12 cellular contexts compared by ENCODE assay signal in the genomic region with DNA sequence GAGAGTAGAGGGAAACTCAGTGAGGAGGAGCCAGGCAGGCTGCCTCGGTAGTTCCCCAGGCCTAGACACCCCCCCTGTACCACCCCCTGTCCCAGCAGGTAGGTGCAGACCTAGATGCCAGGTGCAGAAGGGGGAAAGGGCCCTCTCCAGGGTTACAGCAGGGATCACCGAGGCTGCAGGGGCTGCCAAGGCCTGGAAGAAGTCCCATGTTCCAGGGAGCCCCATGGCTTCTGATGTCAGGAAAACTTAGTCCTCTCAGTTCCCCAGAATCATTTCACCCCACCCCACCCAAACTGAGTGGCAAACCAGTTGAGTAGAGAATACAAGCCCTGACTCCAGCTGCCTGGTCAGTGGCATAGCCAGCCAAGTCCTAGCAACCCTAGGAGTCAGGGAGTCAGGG. TPM values are rescaled to one million over a fixed set of nuclear protein-coding genes. Genes with fewer than 3 reads are reported as not detected.
DNase-seq lines count a peak whose midpoint lies in the region; TF ChIP-seq lines count a peak whose summit lies in the region.
"Had no signal": no experiment of that assay in that cellular context is flagged by ENCODE, and none has a peak within 500 bp of the region (broad histone marks: within the 10 kb centered on the region; RNA-seq: fewer than 3 reads in every experiment).

No MANE protein-coding gene starts in this region.

- peaks cover 6% of the 10 kb centered on the region for H3K27me3 Mint-ChIP-seq in activated CD4-positive, alpha-beta T cell treated with anti-CD3 and anti-CD28 coated beads, Interleukin-2, amount 10 ng/mL, durations not matched to agents 24 days and 14 days
- H3K27me3 Mint-ChIP-seq in chondrocyte (ENCODE audit: low read depth) (no peaks in the 10 kb centered on the region), neural crest cell (ENCODE audit: low read depth) (peaks cover 4% of the 10 kb centered on the region)

- H3K27ac Mint-ChIP-seq in activated CD4-positive, alpha-beta T cell treated with anti-CD3 and anti-CD28 coated beads, Interleukin-2, amount 10 ng/mL, durations not matched to agents 24 days and 14 days, result peak overlapping the region; percentile 32
- H3K27ac Mint-ChIP-seq in chondrocyte (ENCODE audit: unreplicated experiment), result peak overlapping the region; percentile 94
- peak overlapping the region; percentile 97 for H3K27ac Mint-ChIP-seq in neural crest cell (ENCODE audit: unreplicated experiment)

- no peak for DNase-seq in activated CD4-positive, alpha-beta T cell treated with anti-CD3 and anti-CD28 coated beads, Interleukin-2, amount 10 ng/mL, durations not matched to agents 24 days and 14 days
- DNase-seq in activated CD4-positive, alpha-beta T cell treated with anti-CD3 and anti-CD28 coated beads for 1 hour, result no peak
- DNase-seq in chondrocyte (ENCODE audit: low spot score) (no peak), neural crest cell (ENCODE audit: low read depth, low spot score) (no peak), tibial artery (no peak), middle frontal gyrus (ENCODE audit: extremely low spot score, low spot score) (no peak), NCI-H187 treated with DMSO at 0.1 percent for 48 hours (lab: John Stamatoyannopoulos, UW) (no peak), DMS79 (lab: John Stamatoyannopoulos, UW) (no peak)
- DNase-seq: kidney glomerular epithelial cell, small intestine, SW 1271 had no signal

- peak overlapping the region; percentile 97 to 100 for H3K27ac ChIP-seq in tibial artery

- peak overlapping the region; percentile 24 for H3K4me3 Mint-ChIP-seq in activated CD4-positive, alpha-beta T cell treated with anti-CD3 and anti-CD28 coated beads, Interleukin-2, amount 10 ng/mL, durations not matched to agents 24 days and 14 days
- H3K4me3 Mint-ChIP-seq in chondrocyte (ENCODE audit: unreplicated experiment) (peak overlapping the region; percentile 71), neural crest cell (peak overlapping the region; percentile 49)

- H3K4me3 ChIP-seq in tibial artery, result no peak overlapping the region

- H3K4me1 Mint-ChIP-seq in activated CD4-positive, alpha-beta T cell treated with anti-CD3 and anti-CD28 coated beads, Interleukin-2, amount 10 ng/mL, durations not matched to agents 24 days and 14 days, result peaks cover 5% of the 10 kb centered on the region
- H3K4me1 Mint-ChIP-seq in chondrocyte (ENCODE audit: low read depth), result peaks cover 64% of the 10 kb centered on the region
- H3K4me1 Mint-ChIP-seq in neural crest cell, result peaks cover 69% of the 10 kb centered on the region

- no peaks in the 10 kb centered on the region for H3K9me3 ChIP-seq in tibial artery

- TF ChIP-seq CTCF in chondrocyte (IDR thresholded peaks at IDR 0.05) (no peak), neural crest cell (conservative IDR thresholded peaks at IDR 0.05) (no peak), tibial artery (IDR thresholded peaks at IDR 0.05) (no peak)

- no peaks in the 10 kb centered on the region for H3K27me3 ChIP-seq in tibial artery

- peaks cover 18 to 23% (median 22%) of the 10 kb centered on the region in 3 donors for H3K36me3 ChIP-seq in tibial artery

- intact Hi-C loops in activated CD4-positive, alpha-beta T cell treated with anti-CD3 and anti-CD28 coated beads, Interleukin-2, amount 10 ng/mL, durations not matched to agents 24 days and 14 days (cut with micrococcal nuclease), result no loop called here
- intact Hi-C loops in tibial artery (cut with DNase I; ENCODE audit: low total_unique reads), result no loop called here

- no peaks in the 10 kb centered on the region for H3K9me3 Mint-ChIP-seq in activated CD4-positive, alpha-beta T cell treated with anti-CD3 and anti-CD28 coated beads, Interleukin-2, amount 10 ng/mL, durations not matched to agents 24 days and 14 days
- H3K9me3 Mint-ChIP-seq in chondrocyte (ENCODE audit: low read depth) (no peaks in the 10 kb centered on the region), neural crest cell (no peaks in the 10 kb centered on the region)

- H3K4me1 ChIP-seq in tibial artery, result peaks cover 8 to 63% (median 52%) of the 10 kb centered on the region in 4 donors

- H3K36me3 Mint-ChIP-seq in activated CD4-positive, alpha-beta T cell treated with anti-CD3 and anti-CD28 coated beads, Interleukin-2, amount 10 ng/mL, durations not matched to agents 24 days and 14 days (ENCODE audit: low read depth), result peaks cover 18% of the 10 kb centered on the region
- H3K36me3 Mint-ChIP-seq in chondrocyte (ENCODE audit: low read depth), result peaks cover 10% of the 10 kb centered on the region
- H3K36me3 Mint-ChIP-seq in neural crest cell (ENCODE audit: low read depth), result peaks cover 5% of the 10 kb centered on the region

RNA-seq across cellular contexts. Expression of a gene that starts 7.4 kb away (rescaled TPM):
- 0.45 and 0.82 TPM in 2 replicates for total RNA-seq in activated CD4-positive, alpha-beta T cell treated with anti-CD3 and anti-CD28 coated beads, Interleukin-2, amount 10 ng/mL, durations not matched to agents 24 days and 14 days
- total RNA-seq in chondrocyte (9.6 to 16.4 TPM (median 14.9 TPM) in 3 replicates), neural crest cell (2.3 and 2.9 TPM in 2 replicates)

RNA-seq across cellular contexts. Expression of a gene that starts 17.4 kb away (rescaled TPM):
- not detected in 2 replicates for total RNA-seq in activated CD4-positive, alpha-beta T cell treated with anti-CD3 and anti-CD28 coated beads, Interleukin-2, amount 10 ng/mL, durations not matched to agents 24 days and 14 days
- total RNA-seq in chondrocyte, result not detected in 3 replicates
- total RNA-seq in neural crest cell, result not detected in 2 replicates
- total RNA-seq: NCI-H460 had no signal

RNA-seq across cellular contexts. Expression of a gene that starts 25.5 kb away (rescaled TPM):
- 225 and 232 TPM in 2 replicates for total RNA-seq in activated CD4-positive, alpha-beta T cell treated with anti-CD3 and anti-CD28 coated beads, Interleukin-2, amount 10 ng/mL, durations not matched to agents 24 days and 14 days
- total RNA-seq in chondrocyte, result 388 to 444 TPM (median 443 TPM) in 3 replicates
- total RNA-seq in neural crest cell, result 176 and 190 TPM in 2 replicates

RNA-seq across cellular contexts. Expression of a gene that starts 30.7 kb away (rescaled TPM):
- total RNA-seq in activated CD4-positive, alpha-beta T cell treated with anti-CD3 and anti-CD28 coated beads, Interleukin-2, amount 10 ng/mL, durations not matched to agents 24 days and 14 days, result 231 and 233 TPM in 2 replicates
- 38.9 to 54.4 TPM (median 44.0 TPM) in 3 replicates for total RNA-seq in chondrocyte
- 69.2 and 77.1 TPM in 2 replicates for total RNA-seq in neural crest cell

RNA-seq across cellular contexts. Expression of a gene that starts 37.7 kb away (rescaled TPM):
- 7.1 and 7.3 TPM in 2 replicates for total RNA-seq in activated CD4-positive, alpha-beta T cell treated with anti-CD3 and anti-CD28 coated beads, Interleukin-2, amount 10 ng/mL, durations not matched to agents 24 days and 14 days
- total RNA-seq in chondrocyte (5.3 to 6.9 TPM (median 5.4 TPM) in 3 replicates), neural crest cell (2.9 and 4.4 TPM in 2 replicates)

Comparison
In these comparisons a context has a peak if more than half of its experiments do, and no peak if none do; other contexts are left out.
1. H3K27ac Mint-ChIP-seq: peak in every context shown above with its lines; median percentile 97 in neural crest cell; 94 in chondrocyte; 32 in activated CD4-positive, alpha-beta T cell treated with anti-CD3 and anti-CD28 coated beads, Interleukin-2, amount 10 ng/mL, durations not matched to agents 24 days and 14 days.